20 cellular contexts compared by ENCODE assay signal in the genomic region with DNA sequence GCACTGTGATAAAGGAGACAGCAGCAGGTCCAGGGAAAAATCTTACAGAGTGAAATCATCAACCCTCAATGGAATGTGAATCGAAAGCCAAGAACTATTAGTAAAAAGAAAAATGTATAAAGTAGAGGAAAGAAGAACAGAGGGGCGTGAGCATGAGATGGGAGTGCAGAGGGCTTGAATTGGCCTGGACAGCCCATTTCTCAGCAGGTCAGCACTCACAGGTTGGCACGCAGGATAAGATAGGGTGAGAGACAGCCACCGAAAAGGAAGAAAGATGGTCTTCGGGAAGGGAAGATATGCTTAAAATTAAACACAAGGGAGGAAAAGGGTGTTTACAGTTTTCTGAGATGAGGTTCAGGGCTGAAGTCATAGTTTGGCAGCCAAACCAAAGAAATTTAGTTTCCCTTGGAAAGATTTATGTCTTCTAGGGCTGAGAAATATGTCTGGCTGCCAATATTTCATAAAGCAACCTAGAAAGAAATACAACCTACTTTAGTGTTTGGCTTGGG.
A peak's percentile ranks its signal among the peaks of the same experiment; 100 is the strongest.
DNase-seq lines count a peak whose midpoint lies in the region; ATAC-seq and TF ChIP-seq lines count a peak whose summit lies in the region.
"Had no signal": no experiment of that assay in that cellular context is flagged by ENCODE, and none has a peak within 500 bp of the region (broad histone marks: within the 10 kb centered on the region; RNA-seq: fewer than 3 reads in every experiment).

No MANE protein-coding gene starts in this region.

- H3K27me3 Mint-ChIP-seq in HFFc6 (ENCODE audit: insufficient read depth) = peaks cover 2% of the 10 kb centered on the region; the same call in 1 of the 2 replicates
- H3K27me3 Mint-ChIP-seq: CD4-positive, CD25-positive, alpha-beta regulatory T cell had no signal

- no peak overlapping the region for H3K4me2 ChIP-seq in neuronal stem cell (ENCODE audit: insufficient read depth, low read length, poor library complexity, severe bottlenecking)
- H3K4me2 ChIP-seq: hepatocyte had no signal

- no peak overlapping the region for H3K4ac ChIP-seq in neuronal stem cell (ENCODE audit: low read length)

- in situ Hi-C loops in brain microvascular endothelial cell (cut with HindIII; ENCODE audit: low pct_ligation_motif_present, low sequenced_read_pairs) = no loop called here

- H2AFZ ChIP-seq in neuronal stem cell (ENCODE audit: low read length) = no peak overlapping the region
- H2AFZ ChIP-seq: hepatocyte had no signal

- no peaks in the 10 kb centered on the region for H3K27me3 ChIP-seq in brain microvascular endothelial cell (replicated peaks)
- no peaks in the 10 kb centered on the region for H3K27me3 ChIP-seq in upper lobe of left lung
- H3K27me3 ChIP-seq in neuronal stem cell (ENCODE audit: control insufficient read depth in 3 of 3, insufficient read depth in 3 of 3, low read depth in 1 of 3, low read length in 3 of 3) = no peaks in the 10 kb centered on the region
- H3K27me3 ChIP-seq: hepatocyte had no signal

- H3K27ac ChIP-seq in brain microvascular endothelial cell (no peak overlapping the region), upper lobe of left lung (no peak overlapping the region), neuronal stem cell (replicated peaks; ENCODE audit: low read length) (no peak overlapping the region)
- H3K27ac ChIP-seq: hepatocyte had no signal

- no peak overlapping the region for H2BK15ac ChIP-seq in neuronal stem cell (ENCODE audit: low read length)

- no peak for TF ChIP-seq CTCF in HFFc6 (IDR thresholded peaks at IDR 0.05)
- no peak for TF ChIP-seq CTCF in brain microvascular endothelial cell (IDR thresholded peaks at IDR 0.05; ENCODE audit: low read depth, low read length, missing control alignments)
- TF ChIP-seq CTCF in upper lobe of left lung (IDR thresholded peaks at IDR 0.05) = no peak

- H3K4me3 Mint-ChIP-seq in HFFc6 = peak overlapping the region; percentile 4; the same call in 1 of the 2 replicates
- H3K4me3 Mint-ChIP-seq: activated T-cell treated with anti-CD3 and anti-CD28 coated beads, Interleukin-2, amount 50 U/mL, for 4 hours; CD4-positive, CD25-positive, alpha-beta regulatory T cell had no signal

- no peak for TF ChIP-seq POLR2A in upper lobe of left lung (IDR thresholded peaks at IDR 0.05)

- H3K9ac ChIP-seq in neuronal stem cell (ENCODE audit: low read depth, low read length, poor library complexity) = no peak overlapping the region

- ATAC-seq in left ventricle myocardium superior (peak; percentile 66), upper lobe of left lung (ENCODE audit: low FRiP score in 2 of 2) (peak; percentile 40 to 71), HG02981 (IDR thresholded peaks at IDR 0.05; ENCODE audit: unreplicated experiment) (no peak)
- ATAC-seq: activated naive CD4-positive, alpha-beta T cell treated with anti-CD3 and anti-CD28 coated beads, Interleukin-2, amount 50 U/mL, for 72 hours; activated T-cell treated with anti-CD3 and anti-CD28 coated beads, Interleukin-2, amount 50 U/mL, for 4 hours; GM12878 had no signal

- no peak overlapping the region for H4K8ac ChIP-seq in neuronal stem cell (ENCODE audit: low read depth, low read length)

- H3K14ac ChIP-seq in neuronal stem cell (ENCODE audit: low read length) = no peak overlapping the region

- DNase-seq in HFFc6 (no peak), brain microvascular endothelial cell (peak; percentile 11), left ventricle myocardium superior (no peak), upper lobe of left lung (no peak), neuronal stem cell (ENCODE audit: low spot score) (no peak), DMS53 (lab: John Stamatoyannopoulos, UW) (no peak)
- DNase-seq: activated CD4-positive, alpha-beta T cell treated with anti-CD3 and anti-CD28 coated beads, Interleukin-2, amount 50 U/mL, for 4 hours; activated T-cell treated with anti-CD3 and anti-CD28 coated beads, Interleukin-2, amount 50 U/mL, for 4 hours; CD4-positive, CD25-positive, alpha-beta regulatory T cell; cerebellar nuclear complex; DND-41; kidney glomerular epithelial cell; MV-4-11; NCI-H2081 treated with DMSO at 0.1 percent for 48 hours; NCI-H69; posterior cingulate gyrus had no signal

- H3K23ac ChIP-seq in neuronal stem cell (ENCODE audit: low read depth, low read length, poor library complexity) = no peak overlapping the region

- no peak overlapping the region for H2BK120ac ChIP-seq in neuronal stem cell (ENCODE audit: low read depth, low read length)

- no peak for TF ChIP-seq EP300 in upper lobe of left lung (IDR thresholded peaks at IDR 0.05)

- H4K91ac ChIP-seq in neuronal stem cell (ENCODE audit: low read depth, low read length, poor library complexity) = no peak overlapping the region

- H3K36me3 Mint-ChIP-seq in HFFc6 (ENCODE audit: low read depth) = no peaks in the 10 kb centered on the region
- H3K36me3 Mint-ChIP-seq: activated naive CD4-positive, alpha-beta T cell treated with anti-CD3 and anti-CD28 coated beads, Interleukin-2, amount 50 U/mL, for 72 hours; CD4-positive, CD25-positive, alpha-beta regulatory T cell had no signal

- H3K9me3 ChIP-seq in upper lobe of left lung (no peaks in the 10 kb centered on the region), neuronal stem cell (replicated peaks in 1 of 2; ENCODE audit: control insufficient read depth in 2 of 2, insufficient read depth in 1 of 2, low read depth in 1 of 2, low read length in 2 of 2) (no peaks in the 10 kb centered on the region)

- no peaks in the 10 kb centered on the region for H3K36me3 ChIP-seq in brain microvascular endothelial cell (replicated peaks)
- H3K36me3 ChIP-seq in upper lobe of left lung = no peaks in the 10 kb centered on the region
- H3K36me3 ChIP-seq in neuronal stem cell (replicated peaks in 1 of 2; ENCODE audit: control insufficient read depth in 2 of 2, insufficient read depth in 2 of 2, low read length in 2 of 2) = no peaks in the 10 kb centered on the region

- WGBS in upper lobe of left lung, 2 donors = 33 to 40% methylated on average over 5 of the region's 5 CpGs
- WGBS in neuronal stem cell (ENCODE audit: extremely low coverage in 2 of 2, insufficient read length in 2 of 2, insufficient replicate concordance in 1 of 2), 2 donors = 100% methylated on average over 1 of the region's 5 CpGs; no CpG with 5 or more reads in 1 of the 2 donors

- no peak overlapping the region for H2AK5ac ChIP-seq in neuronal stem cell (ENCODE audit: low read depth, low read length)

- intact Hi-C loops in left ventricle myocardium superior (cut with micrococcal nuclease) = loop anchor here (10.0 kb wide), 1 partner anchor 168 kb away; no protein-coding TSS in a partner anchor

- no peak overlapping the region for H3K4me3 ChIP-seq in brain microvascular endothelial cell (ENCODE audit: low read depth, low read length)
- H3K4me3 ChIP-seq in upper lobe of left lung = no peak overlapping the region
- H3K4me3 ChIP-seq in neuronal stem cell (ENCODE audit: low read length in 2 of 2) = no peak overlapping the region
- H3K4me3 ChIP-seq: GM12878, hepatocyte had no signal

- H3K79me1 ChIP-seq in neuronal stem cell (ENCODE audit: low read depth, low read length) = no peaks in the 10 kb centered on the region

- no peak overlapping the region for H3K27ac Mint-ChIP-seq in HFFc6
- H3K27ac Mint-ChIP-seq: activated naive CD4-positive, alpha-beta T cell treated with anti-CD3 and anti-CD28 coated beads, Interleukin-2, amount 50 U/mL, for 72 hours; CD4-positive, CD25-positive, alpha-beta regulatory T cell had no signal

- no peak overlapping the region for H2BK12ac ChIP-seq in neuronal stem cell (ENCODE audit: low read length)

- H3K4me1 Mint-ChIP-seq in HFFc6 (ENCODE audit: low read depth) = peaks cover 6% of the 10 kb centered on the region; the same call in 1 of the 2 replicates
- H3K4me1 Mint-ChIP-seq: CD4-positive, CD25-positive, alpha-beta regulatory T cell had no signal

- H3K4me1 ChIP-seq in upper lobe of left lung (peaks cover 13 to 21% (median 16%) of the 10 kb centered on the region in 4 donors), neuronal stem cell (ENCODE audit: control insufficient read depth in 2 of 2, insufficient read depth in 1 of 2, low read depth in 1 of 2, low read length in 2 of 2) (no peaks in the 10 kb centered on the region)

- no peaks in the 10 kb centered on the region for H3K9me3 Mint-ChIP-seq in HFFc6

- no peak overlapping the region for H2BK5ac ChIP-seq in neuronal stem cell (ENCODE audit: low read length)

- no peak overlapping the region for H3K18ac ChIP-seq in neuronal stem cell (ENCODE audit: low read length)
